In genomic region chr4:71216316-71216959, GRCh38 we compare ENCODE assay signal across 9 cellular contexts.
"Had no signal": no experiment of that assay in that cellular context is flagged by ENCODE, and none has a peak within 500 bp of the region (broad histone marks: within the 10 kb centered on the region; RNA-seq: fewer than 3 reads in every experiment).

No MANE protein-coding gene starts in this region.

- ATAC-seq: GM23338, K562 had no signal

- DNase-seq: H9, HCEC 1CT, IMR-90, KG1 had no signal

- H3K4me2 ChIP-seq: GM23338 had no signal

- FAIRE-seq: H1, H54, K562 had no signal

- H3K27ac ChIP-seq: HL-60 had no signal

- H3K4me3 ChIP-seq: GM23338, K562 had no signal

- H2AFZ ChIP-seq: GM23338 had no signal
